1 cellular context compared by ENCODE assay signal in genomic region chr19:21082011-21082975, GRCh38.
TF ChIP-seq lines count a peak whose summit lies in the region.

TSS of gene ZNF714 (plus strand) at chr19:21082203. CDS start at chr19:21098269, 16,066 bp downstream.

TF ChIP-seq in K562, 482 proteins besides CTCF, POLR2A, EP300 and RAD21 (continued from another document and continues in another):
- TF ChIP-seq, protein P1, sequence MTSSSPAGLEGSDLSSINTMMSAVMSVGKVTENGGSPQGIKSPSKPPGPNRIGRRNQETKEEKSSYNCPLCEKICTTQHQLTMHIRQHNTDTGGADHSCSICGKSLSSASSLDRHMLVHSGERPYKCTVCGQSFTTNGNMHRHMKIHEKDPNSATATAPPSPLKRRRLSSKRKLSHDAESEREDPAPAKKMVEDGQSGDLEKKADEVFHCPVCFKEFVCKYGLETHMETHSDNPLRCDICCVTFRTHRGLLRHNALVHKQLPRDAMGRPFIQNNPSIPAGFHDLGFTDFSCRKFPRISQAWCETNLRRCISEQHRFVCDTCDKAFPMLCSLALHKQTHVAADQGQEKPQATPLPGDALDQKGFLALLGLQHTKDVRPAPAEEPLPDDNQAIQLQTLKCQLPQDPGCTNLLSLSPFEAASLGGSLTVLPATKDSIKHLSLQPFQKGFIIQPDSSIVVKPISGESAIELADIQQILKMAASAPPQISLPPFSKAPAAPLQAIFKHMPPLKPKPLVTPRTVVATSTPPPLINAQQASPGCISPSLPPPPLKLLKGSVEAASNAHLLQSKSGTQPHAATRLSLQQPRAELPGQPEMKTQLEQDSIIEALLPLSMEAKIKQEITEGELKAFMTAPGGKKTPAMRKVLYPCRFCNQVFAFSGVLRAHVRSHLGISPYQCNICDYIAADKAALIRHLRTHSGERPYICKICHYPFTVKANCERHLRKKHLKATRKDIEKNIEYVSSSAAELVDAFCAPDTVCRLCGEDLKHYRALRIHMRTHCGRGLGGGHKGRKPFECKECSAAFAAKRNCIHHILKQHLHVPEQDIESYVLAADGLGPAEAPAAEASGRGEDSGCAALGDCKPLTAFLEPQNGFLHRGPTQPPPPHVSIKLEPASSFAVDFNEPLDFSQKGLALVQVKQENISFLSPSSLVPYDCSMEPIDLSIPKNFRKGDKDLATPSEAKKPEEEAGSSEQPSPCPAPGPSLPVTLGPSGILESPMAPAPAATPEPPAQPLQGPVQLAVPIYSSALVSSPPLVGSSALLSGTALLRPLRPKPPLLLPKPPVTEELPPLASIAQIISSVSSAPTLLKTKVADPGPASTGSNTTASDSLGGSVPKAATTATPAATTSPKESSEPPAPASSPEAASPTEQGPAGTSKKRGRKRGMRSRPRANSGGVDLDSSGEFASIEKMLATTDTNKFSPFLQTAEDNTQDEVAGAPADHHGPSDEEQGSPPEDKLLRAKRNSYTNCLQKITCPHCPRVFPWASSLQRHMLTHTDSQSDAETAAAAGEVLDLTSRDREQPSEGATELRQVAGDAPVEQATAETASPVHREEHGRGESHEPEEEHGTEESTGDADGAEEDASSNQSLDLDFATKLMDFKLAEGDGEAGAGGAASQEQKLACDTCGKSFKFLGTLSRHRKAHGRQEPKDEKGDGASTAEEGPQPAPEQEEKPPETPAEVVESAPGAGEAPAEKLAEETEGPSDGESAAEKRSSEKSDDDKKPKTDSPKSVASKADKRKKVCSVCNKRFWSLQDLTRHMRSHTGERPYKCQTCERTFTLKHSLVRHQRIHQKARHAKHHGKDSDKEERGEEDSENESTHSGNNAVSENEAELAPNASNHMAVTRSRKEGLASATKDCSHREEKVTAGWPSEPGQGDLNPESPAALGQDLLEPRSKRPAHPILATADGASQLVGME (CRISPR knock-in tag; IDR thresholded peaks at IDR 0.05): no peak
- TF ChIP-seq, protein P2, sequence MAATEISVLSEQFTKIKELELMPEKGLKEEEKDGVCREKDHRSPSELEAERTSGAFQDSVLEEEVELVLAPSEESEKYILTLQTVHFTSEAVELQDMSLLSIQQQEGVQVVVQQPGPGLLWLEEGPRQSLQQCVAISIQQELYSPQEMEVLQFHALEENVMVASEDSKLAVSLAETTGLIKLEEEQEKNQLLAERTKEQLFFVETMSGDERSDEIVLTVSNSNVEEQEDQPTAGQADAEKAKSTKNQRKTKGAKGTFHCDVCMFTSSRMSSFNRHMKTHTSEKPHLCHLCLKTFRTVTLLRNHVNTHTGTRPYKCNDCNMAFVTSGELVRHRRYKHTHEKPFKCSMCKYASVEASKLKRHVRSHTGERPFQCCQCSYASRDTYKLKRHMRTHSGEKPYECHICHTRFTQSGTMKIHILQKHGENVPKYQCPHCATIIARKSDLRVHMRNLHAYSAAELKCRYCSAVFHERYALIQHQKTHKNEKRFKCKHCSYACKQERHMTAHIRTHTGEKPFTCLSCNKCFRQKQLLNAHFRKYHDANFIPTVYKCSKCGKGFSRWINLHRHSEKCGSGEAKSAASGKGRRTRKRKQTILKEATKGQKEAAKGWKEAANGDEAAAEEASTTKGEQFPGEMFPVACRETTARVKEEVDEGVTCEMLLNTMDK (IDR thresholded peaks at IDR 0.05; ENCODE audit: borderline replicate concordance, insufficient read depth, low read depth, low read length, poor library complexity, severe bottlenecking): no peak
- TF ChIP-seq SRSF3 (IDR thresholded peaks at IDR 0.05; ENCODE audit: insufficient read depth, low read length): no peak
- TF ChIP-seq, protein P3, sequence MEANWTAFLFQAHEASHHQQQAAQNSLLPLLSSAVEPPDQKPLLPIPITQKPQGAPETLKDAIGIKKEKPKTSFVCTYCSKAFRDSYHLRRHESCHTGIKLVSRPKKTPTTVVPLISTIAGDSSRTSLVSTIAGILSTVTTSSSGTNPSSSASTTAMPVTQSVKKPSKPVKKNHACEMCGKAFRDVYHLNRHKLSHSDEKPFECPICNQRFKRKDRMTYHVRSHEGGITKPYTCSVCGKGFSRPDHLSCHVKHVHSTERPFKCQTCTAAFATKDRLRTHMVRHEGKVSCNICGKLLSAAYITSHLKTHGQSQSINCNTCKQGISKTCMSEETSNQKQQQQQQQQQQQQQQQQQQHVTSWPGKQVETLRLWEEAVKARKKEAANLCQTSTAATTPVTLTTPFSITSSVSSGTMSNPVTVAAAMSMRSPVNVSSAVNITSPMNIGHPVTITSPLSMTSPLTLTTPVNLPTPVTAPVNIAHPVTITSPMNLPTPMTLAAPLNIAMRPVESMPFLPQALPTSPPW (CRISPR knock-in tag; IDR thresholded peaks at IDR 0.05): no peak
- TF ChIP-seq ZNF274 (IDR thresholded peaks at IDR 0.05; ENCODE audit: borderline replicate concordance, low read depth, low read length): no peak
- TF ChIP-seq KLF10 (CRISPR knock-in tag; IDR thresholded peaks at IDR 0.05): no peak
- TF ChIP-seq, protein P4, sequence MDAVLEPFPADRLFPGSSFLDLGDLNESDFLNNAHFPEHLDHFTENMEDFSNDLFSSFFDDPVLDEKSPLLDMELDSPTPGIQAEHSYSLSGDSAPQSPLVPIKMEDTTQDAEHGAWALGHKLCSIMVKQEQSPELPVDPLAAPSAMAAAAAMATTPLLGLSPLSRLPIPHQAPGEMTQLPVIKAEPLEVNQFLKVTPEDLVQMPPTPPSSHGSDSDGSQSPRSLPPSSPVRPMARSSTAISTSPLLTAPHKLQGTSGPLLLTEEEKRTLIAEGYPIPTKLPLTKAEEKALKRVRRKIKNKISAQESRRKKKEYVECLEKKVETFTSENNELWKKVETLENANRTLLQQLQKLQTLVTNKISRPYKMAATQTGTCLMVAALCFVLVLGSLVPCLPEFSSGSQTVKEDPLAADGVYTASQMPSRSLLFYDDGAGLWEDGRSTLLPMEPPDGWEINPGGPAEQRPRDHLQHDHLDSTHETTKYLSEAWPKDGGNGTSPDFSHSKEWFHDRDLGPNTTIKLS (IDR thresholded peaks at IDR 0.05; ENCODE audit: borderline replicate concordance, low read depth): peak; percentile 61; the same call in 1 of the 2 replicates
- TF ChIP-seq FOXM1 (IDR thresholded peaks at IDR 0.05; ENCODE audit: low read depth): peak; percentile 46; the same call in 1 of the 2 replicates
- no peak for TF ChIP-seq FOXM1 (CRISPR knock-in tag; IDR thresholded peaks at IDR 0.05; ENCODE audit: low read depth)
- TF ChIP-seq MTA3 (IDR thresholded peaks at IDR 0.05; ENCODE audit: borderline replicate concordance): peak; percentile 67; the same call in 1 of the 2 replicates
- TF ChIP-seq, protein P5, sequence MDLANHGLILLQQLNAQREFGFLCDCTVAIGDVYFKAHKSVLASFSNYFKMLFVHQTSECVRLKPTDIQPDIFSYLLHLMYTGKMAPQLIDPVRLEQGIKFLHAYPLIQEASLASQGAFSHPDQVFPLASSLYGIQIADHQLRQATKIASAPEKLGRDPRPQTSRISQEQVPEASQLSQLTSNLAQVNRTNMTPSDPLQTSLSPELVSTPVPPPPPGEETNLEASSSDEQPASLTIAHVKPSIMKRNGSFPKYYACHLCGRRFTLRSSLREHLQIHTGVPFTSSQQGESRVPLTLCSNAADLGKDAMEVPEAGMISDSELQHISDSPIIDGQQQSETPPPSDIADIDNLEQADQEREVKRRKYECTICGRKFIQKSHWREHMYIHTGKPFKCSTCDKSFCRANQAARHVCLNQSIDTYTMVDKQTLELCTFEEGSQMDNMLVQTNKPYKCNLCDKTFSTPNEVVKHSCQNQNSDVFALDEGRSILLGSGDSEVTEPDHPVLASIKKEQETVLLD (IDR thresholded peaks at IDR 0.05): no peak
- no peak for TF ChIP-seq PRDM10 (IDR thresholded peaks at IDR 0.05; ENCODE audit: partially characterized antibody)
- TF ChIP-seq RFX5 (IDR thresholded peaks at IDR 0.05; ENCODE audit: low read depth, low read length): no peak
- no peak for TF ChIP-seq HOXB6 (CRISPR knock-in tag; IDR thresholded peaks at IDR 0.05; ENCODE audit: borderline replicate concordance)
- no peak for TF ChIP-seq TAF15 (IDR thresholded peaks at IDR 0.05; ENCODE audit: low read depth, low read length)
- no peak for TF ChIP-seq TSC22D4 (tag; IDR thresholded peaks at IDR 0.05)
- no peak for TF ChIP-seq SMARCC2 (IDR thresholded peaks at IDR 0.05; ENCODE audit: low read depth)
- TF ChIP-seq, protein P6, sequence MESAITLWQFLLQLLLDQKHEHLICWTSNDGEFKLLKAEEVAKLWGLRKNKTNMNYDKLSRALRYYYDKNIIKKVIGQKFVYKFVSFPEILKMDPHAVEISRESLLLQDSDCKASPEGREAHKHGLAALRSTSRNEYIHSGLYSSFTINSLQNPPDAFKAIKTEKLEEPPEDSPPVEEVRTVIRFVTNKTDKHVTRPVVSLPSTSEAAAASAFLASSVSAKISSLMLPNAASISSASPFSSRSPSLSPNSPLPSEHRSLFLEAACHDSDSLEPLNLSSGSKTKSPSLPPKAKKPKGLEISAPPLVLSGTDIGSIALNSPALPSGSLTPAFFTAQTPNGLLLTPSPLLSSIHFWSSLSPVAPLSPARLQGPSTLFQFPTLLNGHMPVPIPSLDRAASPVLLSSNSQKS (CRISPR knock-in tag; IDR thresholded peaks at IDR 0.05): no peak
- TF ChIP-seq ZMIZ1 (IDR thresholded peaks at IDR 0.05; ENCODE audit: low read depth in 2 of 2, low read length in 2 of 2): no peak
- TF ChIP-seq ZKSCAN3 (CRISPR knock-in tag; IDR thresholded peaks at IDR 0.05): no peak
- TF ChIP-seq ZNF133 (CRISPR knock-in tag; IDR thresholded peaks at IDR 0.05): no peak
- TF ChIP-seq, protein P7, sequence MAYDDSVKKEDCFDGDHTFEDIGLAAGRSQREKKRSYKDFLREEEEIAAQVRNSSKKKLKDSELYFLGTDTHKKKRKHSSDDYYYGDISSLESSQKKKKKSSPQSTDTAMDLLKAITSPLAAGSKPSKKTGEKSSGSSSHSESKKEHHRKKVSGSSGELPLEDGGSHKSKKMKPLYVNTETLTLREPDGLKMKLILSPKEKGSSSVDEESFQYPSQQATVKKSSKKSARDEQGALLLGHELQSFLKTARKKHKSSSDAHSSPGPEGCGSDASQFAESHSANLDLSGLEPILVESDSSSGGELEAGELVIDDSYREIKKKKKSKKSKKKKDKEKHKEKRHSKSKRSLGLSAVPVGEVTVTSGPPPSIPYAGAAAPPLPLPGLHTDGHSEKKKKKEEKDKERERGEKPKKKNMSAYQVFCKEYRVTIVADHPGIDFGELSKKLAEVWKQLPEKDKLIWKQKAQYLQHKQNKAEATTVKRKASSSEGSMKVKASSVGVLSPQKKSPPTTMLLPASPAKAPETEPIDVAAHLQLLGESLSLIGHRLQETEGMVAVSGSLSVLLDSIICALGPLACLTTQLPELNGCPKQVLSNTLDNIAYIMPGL (CRISPR knock-in tag; IDR thresholded peaks at IDR 0.05): no peak
- TF ChIP-seq SMAD4 (CRISPR knock-in tag; conservative IDR thresholded peaks at IDR 0.05): 0 out of 2 replicates have a peak, but pooled peaks have one; percentile 48
- TF ChIP-seq ZBTB9 (CRISPR knock-in tag; IDR thresholded peaks at IDR 0.05): no peak
